Comparison of ENCODE assay signal across 1 cellular context in the genomic region with DNA sequence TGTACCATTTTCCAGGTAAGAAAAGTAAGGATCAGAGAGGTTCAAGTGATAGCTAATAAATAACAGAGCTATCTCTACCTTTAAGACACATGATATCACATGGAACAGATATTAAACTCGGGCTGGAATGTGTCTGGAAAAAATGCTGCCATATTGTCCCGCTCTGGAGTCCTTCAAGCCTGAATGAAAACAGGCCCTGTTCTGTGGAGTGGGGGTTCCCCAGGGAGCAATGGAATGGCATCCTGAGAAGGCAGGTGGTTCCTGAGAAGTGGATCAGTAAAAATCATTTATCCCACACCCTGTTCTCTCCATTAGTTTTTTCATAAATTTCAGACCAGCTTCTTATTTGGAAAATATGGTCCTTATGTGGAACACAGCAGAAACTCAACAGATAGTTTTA.
TF ChIP-seq lines count a peak whose summit lies in the region.

No MANE protein-coding gene starts in this region.

TF ChIP-seq in IMR-90, 13 proteins besides CTCF, POLR2A, EP300 and RAD21:
- TF ChIP-seq MAZ (IDR thresholded peaks at IDR 0.05; ENCODE audit: borderline replicate concordance, low read depth, low read length) (no peak), RFX5 (IDR thresholded peaks at IDR 0.05; ENCODE audit: low read depth, low read length) (no peak), RCOR1 (IDR thresholded peaks at IDR 0.05; ENCODE audit: insufficient replicate concordance, low read length) (no peak), USF2 (IDR thresholded peaks at IDR 0.05; ENCODE audit: low read depth, low read length) (no peak), CHD1 (IDR thresholded peaks at IDR 0.05; ENCODE audit: low read depth, low read length) (no peak), MAFK (IDR thresholded peaks at IDR 0.05; ENCODE audit: low read depth, low read length) (no peak), SMC3 (IDR thresholded peaks at IDR 0.05; ENCODE audit: low read depth, low read length) (no peak), MXI1 (IDR thresholded peaks at IDR 0.05; ENCODE audit: borderline replicate concordance, low read depth, low read length) (no peak), NFE2L2 (IDR thresholded peaks at IDR 0.05; ENCODE audit: low read depth, low read length) (no peak), BHLHE40 (IDR thresholded peaks at IDR 0.05; ENCODE audit: low read depth, low read length) (no peak), FOS (IDR thresholded peaks at IDR 0.05; ENCODE audit: low read depth, low read length) (no peak), CEBPB (IDR thresholded peaks at IDR 0.05; ENCODE audit: low read depth, low read length) (no peak)
- TF ChIP-seq, protein P1, sequence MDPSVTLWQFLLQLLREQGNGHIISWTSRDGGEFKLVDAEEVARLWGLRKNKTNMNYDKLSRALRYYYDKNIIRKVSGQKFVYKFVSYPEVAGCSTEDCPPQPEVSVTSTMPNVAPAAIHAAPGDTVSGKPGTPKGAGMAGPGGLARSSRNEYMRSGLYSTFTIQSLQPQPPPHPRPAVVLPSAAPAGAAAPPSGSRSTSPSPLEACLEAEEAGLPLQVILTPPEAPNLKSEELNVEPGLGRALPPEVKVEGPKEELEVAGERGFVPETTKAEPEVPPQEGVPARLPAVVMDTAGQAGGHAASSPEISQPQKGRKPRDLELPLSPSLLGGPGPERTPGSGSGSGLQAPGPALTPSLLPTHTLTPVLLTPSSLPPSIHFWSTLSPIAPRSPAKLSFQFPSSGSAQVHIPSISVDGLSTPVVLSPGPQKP (IDR thresholded peaks at IDR 0.05; ENCODE audit: borderline replicate concordance, low read depth, low read length), result no peak
